8 cellular contexts compared by ENCODE assay signal in the genomic region with DNA sequence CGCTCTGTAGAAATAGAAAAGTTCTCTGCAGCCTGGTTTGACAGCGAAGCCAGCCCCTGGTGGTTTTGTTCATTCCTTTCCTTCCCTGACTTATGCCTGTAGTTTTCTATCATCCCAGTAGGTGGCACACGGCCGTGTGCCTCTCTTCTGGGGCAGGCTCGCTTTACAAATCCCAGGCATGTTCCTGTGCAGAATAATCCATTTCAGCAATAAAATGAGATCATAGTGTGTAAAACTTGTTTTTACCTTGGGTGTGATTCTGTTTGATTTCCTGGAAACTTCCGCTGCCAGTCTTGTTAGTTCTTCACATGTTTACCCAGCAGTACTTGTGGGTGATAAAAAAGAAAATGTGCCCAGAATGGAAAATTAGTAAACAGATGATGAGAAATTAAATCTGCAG. TPM values are rescaled to one million over a fixed set of nuclear protein-coding genes. Genes with fewer than 3 reads are reported as not detected.
DNase-seq lines count a peak whose midpoint lies in the region; ATAC-seq and TF ChIP-seq lines count a peak whose summit lies in the region.

No MANE protein-coding gene starts in this region.

- no TSS peak for BruUV-seq in Panc1 (replicated peaks; lab: Mats Ljungman, UMichigan)

- in situ Hi-C loops in Panc1 (cut with HindIII; ENCODE audit: low pct_unique_long_range_greater_than_20kb, low sequenced_read_pairs): no loop called here

- H3K36me3 ChIP-seq in CD8-positive, alpha-beta T cell (ENCODE audit: insufficient read depth, low read length): no peaks in the 10 kb centered on the region
- no peaks in the 10 kb centered on the region for H3K36me3 ChIP-seq in Panc1 (ENCODE audit: control insufficient read depth, insufficient read depth, low read length)

- no peaks in the 10 kb centered on the region for H3K9me3 ChIP-seq in CD8-positive, alpha-beta T cell (ENCODE audit: low read length)
- H3K9me3 ChIP-seq in Panc1 (ENCODE audit: control insufficient read depth, insufficient read depth, low read depth, low read length): no peaks in the 10 kb centered on the region

- no peaks in the 10 kb centered on the region for H3K9me3 Mint-ChIP-seq in CD8-positive, alpha-beta T cell
- H3K9me3 Mint-ChIP-seq in brain: peaks cover 0 to 4% (median 2%) of the 10 kb centered on the region in 5 experiments

- H3K27me3 Mint-ChIP-seq in CD8-positive, alpha-beta T cell (ENCODE audit: low read depth): peaks cover 36% of the 10 kb centered on the region
- peaks cover 31% of the 10 kb centered on the region for H3K27me3 Mint-ChIP-seq in brain

- H3K36me3 Mint-ChIP-seq in CD8-positive, alpha-beta T cell: no peaks in the 10 kb centered on the region
- no peaks in the 10 kb centered on the region for H3K36me3 Mint-ChIP-seq in brain

- peak overlapping the region; percentile 30 for H3K4me3 Mint-ChIP-seq in CD8-positive, alpha-beta T cell
- peak overlapping the region; percentile 23 to 67 (median 40) for H3K4me3 Mint-ChIP-seq in brain

- peak; percentile 46 for TF ChIP-seq CTCF in CD8-positive, alpha-beta T cell (IDR thresholded peaks at IDR 0.05)
- TF ChIP-seq CTCF in Panc1 (IDR thresholded peaks at IDR 0.05) (peak; percentile 92), brain (conservative IDR thresholded peaks at IDR 0.05) (peak; percentile 89 to 91)

- H3K4me1 Mint-ChIP-seq in CD8-positive, alpha-beta T cell (ENCODE audit: low read depth): peaks cover 35% of the 10 kb centered on the region
- H3K4me1 Mint-ChIP-seq in brain: peaks cover 47% of the 10 kb centered on the region

- CTCF ChIA-PET in CD8-positive, alpha-beta T cell (lab: Charles Lee): no interaction called here
- CTCF ChIA-PET in Panc1 (lab: Charles Lee): no interaction called here

- intact Hi-C loops in CD8-positive, alpha-beta T cell (cut with DNase I, micrococcal nuclease): loop anchor here in 1 of 2 experiments (2.0 kb wide), 1 partner anchor 208 kb away; no protein-coding TSS in a partner anchor
- intact Hi-C loops in Panc1 (cut with micrococcal nuclease; ENCODE audit: unreplicated experiment): loop anchor here (2.0 to 10.0 kb wide), 2 partner anchors 208 to 276 kb away; no protein-coding TSS in a partner anchor

- no peaks in the 10 kb centered on the region for H3K27me3 ChIP-seq in CD8-positive, alpha-beta T cell (ENCODE audit: insufficient read depth, low read length)
- H3K27me3 ChIP-seq in Panc1 (ENCODE audit: control insufficient read depth, insufficient read depth, low read length): peaks cover 32% of the 10 kb centered on the region

- H3K27ac ChIP-seq in CD8-positive, alpha-beta T cell (ENCODE audit: low read depth, low read length): no peak overlapping the region
- no peak overlapping the region for H3K27ac ChIP-seq in Panc1 (ENCODE audit: low read length)

- no peak overlapping the region for H3K27ac Mint-ChIP-seq in CD8-positive, alpha-beta T cell
- peak overlapping the region; percentile 7 to 75 (median 28) for H3K27ac Mint-ChIP-seq in brain

- peaks cover 6% of the 10 kb centered on the region for H3K4me1 ChIP-seq in CD8-positive, alpha-beta T cell (ENCODE audit: insufficient read depth, low read length)
- H3K4me1 ChIP-seq in Panc1 (ENCODE audit: control insufficient read depth, insufficient read depth, low read length): no peaks in the 10 kb centered on the region

- no peak overlapping the region for H3K4me3 ChIP-seq in CD8-positive, alpha-beta T cell (ENCODE audit: low read depth, low read length)
- H3K4me3 ChIP-seq in Panc1 (ENCODE audit: low read depth in 2 of 2, low read length in 2 of 2): no peak overlapping the region

- POLR2A ChIA-PET in CD8-positive, alpha-beta T cell (lab: Charles Lee): interaction anchor here (1.0 kb wide), 1 partner anchor 19 kb away, joined by 3 read pairs; no protein-coding TSS in a partner anchor
- POLR2A ChIA-PET in Panc1 (lab: Charles Lee): no interaction called here

- ATAC-seq in CD8-positive, alpha-beta T cell: peak; percentile 46
- peak; percentile 67 for ATAC-seq in GM19455 (IDR thresholded peaks at IDR 0.05; ENCODE audit: unreplicated experiment)
- peak; percentile 91 for ATAC-seq in Panc1

- peak in 2 of 7 experiments; percentile 4 to 16 for DNase-seq in CD8-positive, alpha-beta T cell
- DNase-seq in Kasumi-1 (lab: John Stamatoyannopoulos, UW): peak; percentile 85 to 91
- DNase-seq in Panc1 (ENCODE audit: low read depth, low spot score): peak; percentile 39
- peak; percentile 76 for DNase-seq in inferior parietal cortex (ENCODE audit: extremely low spot score)
- DNase-seq in stimulated activated CD8-positive, alpha-beta memory T cell treated with anti-CD3 and anti-CD28 coated beads, Interleukin-4, amount 100 ng/mL, for 48 hours: peak; percentile 45
- DNase-seq in effector CD8-positive, alpha-beta T cell (lab: John Stamatoyannopoulos, UW): no peak

RNA-seq across cellular contexts. Expression of gene INSM1, which starts 7.4 kb away (rescaled TPM):
- total RNA-seq in CD8-positive, alpha-beta T cell: not detected
- total RNA-seq in Panc1 (2021; ENCODE audit: unreplicated experiment): 0.05 TPM
- polyA plus RNA-seq in Panc1 (2012; ENCODE audit: insufficient read length): not detected
- polyA plus RNA-seq in brain (ENCODE audit: insufficient read depth, low read depth, low replicate concordance): 321 TPM
